ENCODE assay signal across 1 cellular context in genomic region chr16:8179536-8180095, GRCh38.
TF ChIP-seq lines count a peak whose summit lies in the region.
"Not testable (repeated sequence)": the region's sequence is repeated elsewhere in the genome, so short reads cannot be mapped to it uniquely, and the experiment has no call there.

No MANE protein-coding gene starts in this region.

TF ChIP-seq in K562, 482 proteins besides CTCF, POLR2A, EP300 and RAD21 (continued from another document):
- TF ChIP-seq PBX2 (CRISPR knock-in tag; IDR thresholded peaks at IDR 0.05; ENCODE audit: low read depth); NR4A1 (CRISPR knock-in tag; IDR thresholded peaks at IDR 0.05); ZNF740 (CRISPR knock-in tag; IDR thresholded peaks at IDR 0.05): not testable (repeated sequence)
- peak; percentile 82 for TF ChIP-seq PBX2 (tag; conservative IDR thresholded peaks at IDR 0.05; ENCODE audit: low read depth)
- peak; percentile 55 for TF ChIP-seq CBFA2T3 (IDR thresholded peaks at IDR 0.05)
- peak; percentile 86; the same call in 1 of the 2 replicates for TF ChIP-seq HSF4 (CRISPR knock-in tag; IDR thresholded peaks at IDR 0.05; ENCODE audit: borderline replicate concordance)
- 0 out of 2 replicates have a peak, but pooled peaks have one; percentile 59 for TF ChIP-seq DMBX1 (CRISPR knock-in tag; IDR thresholded peaks at IDR 0.05; ENCODE audit: borderline replicate concordance)
- peak; percentile 57; the same call in 1 of the 2 replicates for TF ChIP-seq CXXC5 (CRISPR knock-in tag; IDR thresholded peaks at IDR 0.05)
- TF ChIP-seq TEAD2 (tag; IDR thresholded peaks at IDR 0.05): 0 out of 2 replicates have a peak, but pooled peaks have one; percentile 19
- peak; percentile 62; the same call in 1 of the 2 replicates for TF ChIP-seq PKNOX1 (IDR thresholded peaks at IDR 0.05)
- TF ChIP-seq NR4A1 (tag; IDR thresholded peaks at IDR 0.05): peak; percentile 76; the same call in 1 of the 2 replicates
- peak; percentile 62; the same call in 1 of the 2 replicates for TF ChIP-seq IFI16 (CRISPR knock-in tag; IDR thresholded peaks at IDR 0.05)
- TF ChIP-seq CREB3 (tag; conservative IDR thresholded peaks at IDR 0.05; ENCODE audit: low read depth): peak; percentile 94
- TF ChIP-seq ZNF740 (tag; IDR thresholded peaks at IDR 0.05): 0 out of 4 replicates have a peak, but pooled peaks of 1 of the 2 experiments have one; percentile 41
- peak; percentile 86 for TF ChIP-seq ZNF592 (IDR thresholded peaks at IDR 0.05)
- 0 out of 2 replicates have a peak, but pooled peaks have one; percentile 49 for TF ChIP-seq PTTG1 (tag; IDR thresholded peaks at IDR 0.05; ENCODE audit: low read depth)
TF ChIP-seq in K562: peak in this region for 15; not testable (repeated sequence) for 467.
